In the genomic region with DNA sequence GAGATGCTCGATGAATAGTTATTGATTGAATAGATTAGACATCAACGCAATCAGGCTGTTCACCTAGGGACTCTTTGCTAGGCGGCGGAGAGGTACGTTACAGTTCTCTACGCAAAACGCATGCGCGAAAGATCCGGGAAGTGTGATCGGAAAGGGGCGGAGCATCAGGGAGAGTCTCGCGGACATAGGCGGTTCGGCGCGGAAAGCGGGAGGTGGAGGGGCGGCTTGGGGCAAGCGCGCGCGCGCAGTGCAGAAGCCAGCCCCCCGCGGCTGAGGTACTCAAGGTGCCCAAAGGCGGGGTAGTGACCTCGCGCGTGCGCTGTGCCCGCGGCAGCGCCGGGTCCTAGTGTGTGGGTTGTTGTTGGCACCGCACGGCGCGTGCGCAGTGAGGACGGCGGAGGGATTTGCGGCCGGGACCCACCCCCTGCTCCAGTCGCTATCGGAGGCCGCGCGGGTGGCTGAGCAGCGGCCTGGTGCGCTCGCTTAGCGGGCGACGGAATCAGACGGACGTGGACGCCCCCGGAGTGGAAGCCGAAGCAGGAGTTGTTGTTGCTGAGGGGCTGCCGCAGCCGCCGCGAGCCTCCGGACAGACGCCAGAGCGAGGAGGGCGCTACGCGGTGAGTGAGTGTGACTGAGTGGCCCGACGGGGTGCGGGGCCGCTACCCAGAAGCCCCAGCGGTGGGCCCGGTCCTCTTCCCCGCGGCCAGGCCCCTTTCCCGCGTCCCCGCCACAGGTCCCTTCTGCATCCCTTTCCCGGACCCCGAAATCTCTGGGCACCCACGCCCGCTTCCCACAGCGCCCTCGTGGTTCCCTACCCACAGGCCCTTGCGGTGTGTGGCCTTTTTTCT, we compare ENCODE assay signal across 8 cellular contexts. TPM values are rescaled to one million over a fixed set of nuclear protein-coding genes. Genes with fewer than 3 reads are reported as not detected.
DNase-seq lines count a peak whose midpoint lies in the region; ATAC-seq and TF ChIP-seq lines count a peak whose summit lies in the region.

A gene with protein sequence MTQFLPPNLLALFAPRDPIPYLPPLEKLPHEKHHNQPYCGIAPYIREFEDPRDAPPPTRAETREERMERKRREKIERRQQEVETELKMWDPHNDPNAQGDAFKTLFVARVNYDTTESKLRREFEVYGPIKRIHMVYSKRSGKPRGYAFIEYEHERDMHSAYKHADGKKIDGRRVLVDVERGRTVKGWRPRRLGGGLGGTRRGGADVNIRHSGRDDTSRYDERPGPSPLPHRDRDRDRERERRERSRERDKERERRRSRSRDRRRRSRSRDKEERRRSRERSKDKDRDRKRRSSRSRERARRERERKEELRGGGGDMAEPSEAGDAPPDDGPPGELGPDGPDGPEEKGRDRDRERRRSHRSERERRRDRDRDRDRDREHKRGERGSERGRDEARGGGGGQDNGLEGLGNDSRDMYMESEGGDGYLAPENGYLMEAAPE (plus strand): TSS at position 432 of the 848 bp plus-strand sequence. CDS start 964 bp downstream, outside the sequence.

- H3K36me3 ChIP-seq in PC-3 (ENCODE audit: low read depth, low read length) = peaks cover 18% of the 10 kb centered on the region

- CTCF ChIA-PET in PC-3 (lab: Charles Lee) = no interaction called here

- H3K27me3 ChIP-seq in PC-3 (ENCODE audit: low read length) = no peaks in the 10 kb centered on the region

- peaks cover 48% of the 10 kb centered on the region for H3K79me2 ChIP-seq in PC-3 (ENCODE audit: low read length)

- no peaks in the 10 kb centered on the region for H3K9me2 ChIP-seq in PC-3 (replicated peaks; ENCODE audit: low read length)

- peak within 1 kb of the TSS; percentile 99 for H3K4me2 ChIP-seq in PC-3 (ENCODE audit: low read length)

- H3K4me1 ChIP-seq in PC-3 (ENCODE audit: insufficient read depth, low read length) = peaks cover 4% of the 10 kb centered on the region; the same call in 1 of the 2 replicates

- peak within 1 kb of the TSS; percentile 99 for H3K9ac ChIP-seq in PC-3 (ENCODE audit: low read length)

- TF ChIP-seq RAD21 in Ishikawa (IDR thresholded peaks at IDR 0.05; ENCODE audit: low read depth) = no peak

- DNase-seq in DMS 273 (lab: John Stamatoyannopoulos, UW; ENCODE audit: unreplicated experiment) = peak; percentile 100
- peak; percentile 97 for DNase-seq in PC-3
- DNase-seq in activated T-cell treated with anti-CD3 and anti-CD28 coated beads for 48 hours (ENCODE audit: low read depth) = peak; percentile 99
- peak; percentile 96 for DNase-seq in epithelial cell of prostate (ENCODE audit: low read depth, low spot score)
- DNase-seq in mucosa of gallbladder (ENCODE audit: low spot score) = peak; percentile 100
- DNase-seq in stimulated activated CD8-positive, alpha-beta memory T cell treated with anti-CD3 and anti-CD28 coated beads, Interleukin-4, amount 100 ng/mL, for 4 hours (ENCODE audit: low read depth in 2 of 2, low spot score in 1 of 2) = peak; percentile 94 to 99

- intact Hi-C loops in PC-3 (cut with micrococcal nuclease) = no loop called here

- ATAC-seq in GM21529 (IDR thresholded peaks at IDR 0.05; ENCODE audit: unreplicated experiment) (peak; percentile 88), PC-3 (peak; percentile 96)

- no TSS peak for BruUV-seq in PC-3 (replicated peaks; lab: Mats Ljungman, UMichigan)

- H2AFZ ChIP-seq in PC-3 (ENCODE audit: low read length) = peak within 1 kb of the TSS; percentile 97

- peak; percentile 15; the same call in 1 of the 2 replicates for TF ChIP-seq EP300 in Ishikawa (IDR thresholded peaks at IDR 0.05; ENCODE audit: borderline replicate concordance)

- TF ChIP-seq CTCF in PC-3 (conservative IDR thresholded peaks at IDR 0.05; ENCODE audit: low read depth, low read length) = no peak

- peaks cover 36% of the 10 kb centered on the region for H4K20me1 ChIP-seq in PC-3 (ENCODE audit: low read length)

- H3F3A ChIP-seq in PC-3 (ENCODE audit: low read length, unreplicated experiment) = no peaks in the 10 kb centered on the region

- H3K9me3 ChIP-seq in PC-3 (ENCODE audit: low read length) = no peaks in the 10 kb centered on the region

- peak within 1 kb of the TSS; percentile 66 for H3K27ac ChIP-seq in PC-3 (ENCODE audit: low read length)
- H3K27ac ChIP-seq in epithelial cell of prostate = peak within 1 kb of the TSS; percentile 69

- peak within 1 kb of the TSS; percentile 81 for H3K4me3 ChIP-seq in PC-3 (ENCODE audit: low read length)

- POLR2A ChIA-PET in PC-3 (lab: Charles Lee; ENCODE audit: unreplicated experiment) = no interaction called here

TF ChIP-seq in Ishikawa, 13 proteins besides CTCF, POLR2A, EP300 and RAD21:
- TF ChIP-seq, protein P1, sequence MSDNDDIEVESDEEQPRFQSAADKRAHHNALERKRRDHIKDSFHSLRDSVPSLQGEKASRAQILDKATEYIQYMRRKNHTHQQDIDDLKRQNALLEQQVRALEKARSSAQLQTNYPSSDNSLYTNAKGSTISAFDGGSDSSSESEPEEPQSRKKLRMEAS (IDR thresholded peaks at IDR 0.05) = peak; percentile 84
- TF ChIP-seq CREB1 (IDR thresholded peaks at IDR 0.05; ENCODE audit: low read depth) (no peak), TEAD4 (IDR thresholded peaks at IDR 0.05) (0 out of 2 replicates have a peak, but pooled peaks have one; percentile 3), EGR1 (IDR thresholded peaks at IDR 0.05) (peak; percentile 82), CEBPB (IDR thresholded peaks at IDR 0.05) (no peak), NFIC (IDR thresholded peaks at IDR 0.05) (peak; percentile 91), ZBTB7A (IDR thresholded peaks at IDR 0.05; ENCODE audit: low read depth) (0 out of 2 replicates have a peak, but pooled peaks have one; percentile 1), FOXM1 (IDR thresholded peaks at IDR 0.05; ENCODE audit: borderline replicate concordance, low read depth) (0 out of 2 replicates have a peak, but pooled peaks have one; percentile 51), TAF1 (IDR thresholded peaks at IDR 0.05; ENCODE audit: low read depth) (peak; percentile 99), YY1 (IDR thresholded peaks at IDR 0.05; ENCODE audit: low read depth) (no peak), TCF12 (IDR thresholded peaks at IDR 0.05; ENCODE audit: low read depth) (peak; percentile 54)
- TF ChIP-seq, protein P2, sequence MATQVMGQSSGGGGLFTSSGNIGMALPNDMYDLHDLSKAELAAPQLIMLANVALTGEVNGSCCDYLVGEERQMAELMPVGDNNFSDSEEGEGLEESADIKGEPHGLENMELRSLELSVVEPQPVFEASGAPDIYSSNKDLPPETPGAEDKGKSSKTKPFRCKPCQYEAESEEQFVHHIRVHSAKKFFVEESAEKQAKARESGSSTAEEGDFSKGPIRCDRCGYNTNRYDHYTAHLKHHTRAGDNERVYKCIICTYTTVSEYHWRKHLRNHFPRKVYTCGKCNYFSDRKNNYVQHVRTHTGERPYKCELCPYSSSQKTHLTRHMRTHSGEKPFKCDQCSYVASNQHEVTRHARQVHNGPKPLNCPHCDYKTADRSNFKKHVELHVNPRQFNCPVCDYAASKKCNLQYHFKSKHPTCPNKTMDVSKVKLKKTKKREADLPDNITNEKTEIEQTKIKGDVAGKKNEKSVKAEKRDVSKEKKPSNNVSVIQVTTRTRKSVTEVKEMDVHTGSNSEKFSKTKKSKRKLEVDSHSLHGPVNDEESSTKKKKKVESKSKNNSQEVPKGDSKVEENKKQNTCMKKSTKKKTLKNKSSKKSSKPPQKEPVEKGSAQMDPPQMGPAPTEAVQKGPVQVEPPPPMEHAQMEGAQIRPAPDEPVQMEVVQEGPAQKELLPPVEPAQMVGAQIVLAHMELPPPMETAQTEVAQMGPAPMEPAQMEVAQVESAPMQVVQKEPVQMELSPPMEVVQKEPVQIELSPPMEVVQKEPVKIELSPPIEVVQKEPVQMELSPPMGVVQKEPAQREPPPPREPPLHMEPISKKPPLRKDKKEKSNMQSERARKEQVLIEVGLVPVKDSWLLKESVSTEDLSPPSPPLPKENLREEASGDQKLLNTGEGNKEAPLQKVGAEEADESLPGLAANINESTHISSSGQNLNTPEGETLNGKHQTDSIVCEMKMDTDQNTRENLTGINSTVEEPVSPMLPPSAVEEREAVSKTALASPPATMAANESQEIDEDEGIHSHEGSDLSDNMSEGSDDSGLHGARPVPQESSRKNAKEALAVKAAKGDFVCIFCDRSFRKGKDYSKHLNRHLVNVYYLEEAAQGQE (IDR thresholded peaks at IDR 0.05; ENCODE audit: low read depth) = no peak
- TF ChIP-seq, protein P3, sequence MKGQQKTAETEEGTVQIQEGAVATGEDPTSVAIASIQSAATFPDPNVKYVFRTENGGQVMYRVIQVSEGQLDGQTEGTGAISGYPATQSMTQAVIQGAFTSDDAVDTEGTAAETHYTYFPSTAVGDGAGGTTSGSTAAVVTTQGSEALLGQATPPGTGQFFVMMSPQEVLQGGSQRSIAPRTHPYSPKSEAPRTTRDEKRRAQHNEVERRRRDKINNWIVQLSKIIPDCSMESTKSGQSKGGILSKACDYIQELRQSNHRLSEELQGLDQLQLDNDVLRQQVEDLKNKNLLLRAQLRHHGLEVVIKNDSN (IDR thresholded peaks at IDR 0.05) = 0 out of 2 replicates have a peak, but pooled peaks have one; percentile 20

RNA-seq across cellular contexts. Expression of the gene that starts here (rescaled TPM):
- 367 and 485 TPM in 2 replicates for total RNA-seq in PC-3 (2014; rRNA removed)
- total RNA-seq in mucosa of gallbladder = 300 TPM

Comparison
In these comparisons a context has a peak if more than half of its experiments do, and no peak if none do; other contexts are left out.
1. Peak in every context shown above with its lines: DNase-seq, ATAC-seq, H3K4me3 ChIP-seq and H3K27ac ChIP-seq.